In the genomic region with DNA sequence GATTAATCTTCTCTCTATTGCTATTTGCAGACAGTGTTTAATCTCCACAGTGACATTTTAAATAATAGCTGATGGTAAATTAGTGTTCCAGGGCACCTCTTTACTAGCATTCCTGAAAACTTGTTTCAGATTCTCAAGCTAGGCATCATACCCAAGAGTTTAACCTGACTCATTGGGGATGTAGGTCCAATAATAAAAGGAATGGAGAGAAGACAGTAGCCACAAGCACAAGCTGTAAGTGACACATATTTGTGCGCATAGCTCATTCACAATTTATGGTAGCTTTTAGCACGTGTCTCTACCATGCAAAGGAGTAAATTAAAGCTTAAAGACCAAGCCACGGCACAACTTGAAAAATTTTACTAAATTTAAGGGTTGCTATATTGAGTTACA, we compare ENCODE assay signal across 22 cellular contexts.
DNase-seq lines count a peak whose midpoint lies in the region; ATAC-seq and TF ChIP-seq lines count a peak whose summit lies in the region.
"Had no signal": no experiment of that assay in that cellular context is flagged by ENCODE, and none has a peak within 500 bp of the region (broad histone marks: within the 10 kb centered on the region; RNA-seq: fewer than 3 reads in every experiment).

No MANE protein-coding gene starts in this region.

- H3K4me3 Mint-ChIP-seq in endodermal cell = no peak overlapping the region
- H3K4me3 Mint-ChIP-seq: CD14-positive monocyte; CD8-positive, alpha-beta memory T cell had no signal

- H3K27me3 ChIP-seq in endodermal cell (ENCODE audit: control insufficient read depth, insufficient read depth, low read length, poor library complexity, severe bottlenecking) = no peaks in the 10 kb centered on the region
- H3K27me3 ChIP-seq in A673 (replicated peaks; ENCODE audit: insufficient read depth, low read depth, low read length, poor library complexity) = peaks cover 4% of the 10 kb centered on the region
- H3K27me3 ChIP-seq: BE2C had no signal

- H3K27ac ChIP-seq in endodermal cell (ENCODE audit: low read depth, low read length) (no peak overlapping the region), A673 (ENCODE audit: low read depth, low read length, poor library complexity, severe bottlenecking) (no peak overlapping the region)
- H3K27ac ChIP-seq: SK-N-MC had no signal

- H3K9me3 ChIP-seq in endodermal cell (ENCODE audit: control insufficient read depth, low read length) (no peaks in the 10 kb centered on the region), A673 (ENCODE audit: low read depth, low read length, poor library complexity, severe bottlenecking) (no peaks in the 10 kb centered on the region)
- H3K9me3 ChIP-seq: BE2C had no signal

- 87 to 91% methylated on average over 3 of the region's 3 CpGs for WGBS in endodermal cell (ENCODE audit: insufficient coverage in 1 of 2, insufficient read length in 1 of 2), 2 experiments

- H3K4me1 ChIP-seq in endodermal cell (ENCODE audit: control insufficient read depth, insufficient read depth, low read length) (peaks cover 2% of the 10 kb centered on the region), A673 (ENCODE audit: insufficient read depth, low read length, poor library complexity, severe bottlenecking) (no peaks in the 10 kb centered on the region)

- H3K4me3 ChIP-seq in endodermal cell (ENCODE audit: low read length) (no peak overlapping the region), A673 (ENCODE audit: low read depth, low read length, poor library complexity, severe bottlenecking) (no peak overlapping the region)
- H3K4me3 ChIP-seq: SK-N-MC had no signal

- TF ChIP-seq CTCF in endodermal cell (conservative IDR thresholded peaks at IDR 0.05) (no peak), A673 (conservative IDR thresholded peaks at IDR 0.05; ENCODE audit: low read depth, low read length) (no peak)

- BruUV-seq in A673 (replicated peaks; lab: Mats Ljungman, UMichigan) = no TSS peak

- no peak for ATAC-seq in GM19351 (IDR thresholded peaks at IDR 0.05; ENCODE audit: unreplicated experiment)

- H3K27ac Mint-ChIP-seq in endodermal cell = no peak overlapping the region
- H3K27ac Mint-ChIP-seq: CD14-positive monocyte; CD8-positive, alpha-beta memory T cell had no signal

- peaks cover 5% of the 10 kb centered on the region for H3K36me3 Mint-ChIP-seq in endodermal cell (ENCODE audit: low read depth)
- H3K36me3 Mint-ChIP-seq: CD14-positive monocyte; CD8-positive, alpha-beta memory T cell had no signal

- peaks cover 10% of the 10 kb centered on the region for H3K9me3 Mint-ChIP-seq in endodermal cell

- peak; percentile 46 for DNase-seq in AG08395 (ENCODE audit: low spot score)
- DNase-seq in ELR (ENCODE audit: low read depth) = peak; percentile 12
- DNase-seq in LHCN-M2 (ENCODE audit: low read depth) = peak; percentile 34
- DNase-seq in myocyte (ENCODE audit: low read depth) = peak; percentile 3
- no peak for DNase-seq in endodermal cell
- DNase-seq in A673 (ENCODE audit: low spot score) = no peak
- DNase-seq: CD8-positive, alpha-beta memory T cell; DMS 273 treated with DMSO at 0.1 percent for 48 hours; DMS79; HCEC 1CT; MV-4-11; NCI-H1105 treated with DMSO at 0.1 percent for 48 hours; NCI-H146; NCI-H1930; NCI-H446; NCI-H524 treated with DMSO at 0.1 percent for 48 hours; NCI-H774; SIG-M5 had no signal

- H3K9ac ChIP-seq in endodermal cell (ENCODE audit: extremely low read depth, low read length, poor library complexity, severe bottlenecking) = no peak overlapping the region

- peaks cover 3% of the 10 kb centered on the region for H3K4me1 Mint-ChIP-seq in endodermal cell
- H3K4me1 Mint-ChIP-seq: CD14-positive monocyte; CD8-positive, alpha-beta memory T cell had no signal

- CTCF ChIA-PET in A673 (lab: Charles Lee) = no interaction called here

- POLR2A ChIA-PET in A673 (lab: Charles Lee; ENCODE audit: low non-redundant PET) = no interaction called here

- no peaks in the 10 kb centered on the region for H3K27me3 Mint-ChIP-seq in endodermal cell (ENCODE audit: insufficient read depth)

- H3K36me3 ChIP-seq in endodermal cell (ENCODE audit: control insufficient read depth, insufficient read depth, low read length) (no peaks in the 10 kb centered on the region), A673 (ENCODE audit: insufficient read depth, low read length, poor library complexity, severe bottlenecking) (no peaks in the 10 kb centered on the region)
- H3K36me3 ChIP-seq: BE2C had no signal

- intact Hi-C loops in A673 (cut with micrococcal nuclease; ENCODE audit: unreplicated experiment) = no loop called here

Comparison
In these comparisons a context has a peak if more than half of its experiments do, and no peak if none do; other contexts are left out.
1. DNase-seq: peak in AG08395 (single experiment), ELR (single experiment), LHCN-M2 (single experiment) and myocyte (single experiment); none in endodermal cell (single experiment) and A673 (single experiment).